ENCODE assay signal across 18 cellular contexts in genomic region chr5:82417776-82418607, GRCh38.
DNase-seq lines count a peak whose midpoint lies in the region; ATAC-seq, FAIRE-seq and TF ChIP-seq lines count a peak whose summit lies in the region.
"Had no signal": no experiment of that assay in that cellular context is flagged by ENCODE, and none has a peak within 500 bp of the region (broad histone marks: within the 10 kb centered on the region; RNA-seq: fewer than 3 reads in every experiment).

No MANE protein-coding gene starts in this region.

- no peak overlapping the region for H2BK5ac ChIP-seq in H9 (ENCODE audit: insufficient read length, low read length)

- POLR2A ChIA-PET in activated CD4-positive, alpha-beta memory T cell treated with anti-CD3 and anti-CD28 coated beads, Interleukin-2, amount 10 ng/mL, durations not matched to agents 7 days and 5 days (lab: Charles Lee), result no interaction called here

- H3K9ac ChIP-seq in H9 (ENCODE audit: extremely low read depth, insufficient read length, low read length), result no peak overlapping the region
- H3K9ac ChIP-seq: BLaER1 treated with 17β-estradiol and CSF1 and Interleukin-3, amounts not matched to agents 10 nM and 100 nM had no signal

- no peaks in the 10 kb centered on the region for H4K20me1 ChIP-seq in H9 (ENCODE audit: control insufficient read depth, insufficient read depth, insufficient read length)
- H4K20me1 ChIP-seq: BLaER1 treated with 17β-estradiol and CSF1 and Interleukin-3, amounts not matched to agents 10 nM and 100 nM had no signal

- no peaks in the 10 kb centered on the region for H3K79me2 ChIP-seq in H9 (ENCODE audit: insufficient read depth, low read length)

- H3K36me3 ChIP-seq in Peyer's patch (no peaks in the 10 kb centered on the region), small intestine (ENCODE audit: control insufficient read depth in 2 of 2, insufficient read depth in 2 of 2, low read length in 2 of 2) (no peaks in the 10 kb centered on the region)
- H3K36me3 ChIP-seq: BLaER1 treated with 17β-estradiol and CSF1 and Interleukin-3, amounts not matched to agents 10 nM and 100 nM had no signal

- no peak for TF ChIP-seq POLR2A in Peyer's patch (IDR thresholded peaks at IDR 0.05)

- no peak overlapping the region for H2BK15ac ChIP-seq in H9 (ENCODE audit: low read depth, low read length)

- H3K27ac ChIP-seq in H9 (ENCODE audit: insufficient read length, low read depth, low read length) (no peak overlapping the region), Peyer's patch (peak overlapping the region in 3 of 4 donors; percentile 39 to 57 (median 46)), small intestine (ENCODE audit: low read depth in 1 of 2, low read length in 1 of 2) (peak overlapping the region; percentile 32 to 56)
- H3K27ac ChIP-seq: PC-9 had no signal

- no peak overlapping the region for H3T11ph ChIP-seq in H9 (ENCODE audit: low read length)

- H3K14ac ChIP-seq in H9 (ENCODE audit: insufficient read depth, low read length), result no peak overlapping the region

- no peak overlapping the region for H3K4ac ChIP-seq in H9 (ENCODE audit: low read depth, low read length)

- no CpG with 5 or more reads among the region's 11 CpGs for WGBS in H9 (ENCODE audit: extremely low coverage, insufficient read length, low lambda C conversion rate)
- 49 to 76% (median 66%) methylated on average over 11 of the region's 11 CpGs for WGBS in small intestine, 3 donors

- no peak for ATAC-seq in esophagus mucosa

- peaks cover 29 to 33% of the 10 kb centered on the region in 2 experiments for H3K4me1 Mint-ChIP-seq in H9
- peaks cover 83% of the 10 kb centered on the region for H3K4me1 Mint-ChIP-seq in dendritic cell treated with granulocyte-macrophage colony-stimulating factor and Interleukin-4, amounts not matched to agents 40 ng/mL and 50 ng/mL, for 4 days (ENCODE audit: low read depth)
- peaks cover 7% of the 10 kb centered on the region for H3K4me1 Mint-ChIP-seq in activated CD4-positive, alpha-beta memory T cell treated with anti-CD3 and anti-CD28 coated beads, Interleukin-2, amount 10 ng/mL, durations not matched to agents 7 days and 5 days

- no peak overlapping the region for H2BK120ac ChIP-seq in H9 (ENCODE audit: low read depth, low read length, poor library complexity, severe bottlenecking)

- TF ChIP-seq CTCF in H9 (conservative IDR thresholded peaks at IDR 0.05) (no peak), Peyer's patch (IDR thresholded peaks at IDR 0.05) (no peak)

- no peak overlapping the region for H4K5ac ChIP-seq in H9 (ENCODE audit: insufficient read length, low read depth, low read length)

- peaks cover 0 to 3% of the 10 kb centered on the region in 2 experiments; a peak in 2 of 5 replicates for H3K9me3 Mint-ChIP-seq in H9
- no peaks in the 10 kb centered on the region for H3K9me3 Mint-ChIP-seq in dendritic cell treated with granulocyte-macrophage colony-stimulating factor and Interleukin-4, amounts not matched to agents 40 ng/mL and 50 ng/mL, for 4 days
- H3K9me3 Mint-ChIP-seq in activated CD4-positive, alpha-beta memory T cell treated with anti-CD3 and anti-CD28 coated beads, Interleukin-2, amount 10 ng/mL, durations not matched to agents 7 days and 5 days, result no peaks in the 10 kb centered on the region
- H3K9me3 Mint-ChIP-seq: activated naive CD4-positive, alpha-beta T cell treated with anti-CD3 and anti-CD28 coated beads for 36 hours had no signal

- H3K9me3 ChIP-seq in H9 (ENCODE audit: control insufficient read depth, low read depth, low read length) (no peaks in the 10 kb centered on the region), Peyer's patch (no peaks in the 10 kb centered on the region), small intestine (ENCODE audit: control insufficient read depth, low read depth) (no peaks in the 10 kb centered on the region)
- H3K9me3 ChIP-seq: BLaER1 treated with 17β-estradiol and CSF1 and Interleukin-3, amounts not matched to agents 10 nM and 100 nM; testis had no signal

- H3K23ac ChIP-seq in H9 (ENCODE audit: insufficient read length, low read depth, low read length), result no peak overlapping the region

- no peak overlapping the region for H4K91ac ChIP-seq in H9 (ENCODE audit: insufficient read length, low read depth, low read length)

- H3K27me3 Mint-ChIP-seq in H9 (ENCODE audit: low read depth), result no peaks in the 10 kb centered on the region
- no peaks in the 10 kb centered on the region for H3K27me3 Mint-ChIP-seq in dendritic cell treated with granulocyte-macrophage colony-stimulating factor and Interleukin-4, amounts not matched to agents 40 ng/mL and 50 ng/mL, for 4 days
- H3K27me3 Mint-ChIP-seq in activated CD4-positive, alpha-beta memory T cell treated with anti-CD3 and anti-CD28 coated beads, Interleukin-2, amount 10 ng/mL, durations not matched to agents 7 days and 5 days, result no peaks in the 10 kb centered on the region

- H3K36me3 Mint-ChIP-seq in H9 (ENCODE audit: insufficient read depth in 1 of 3, low read depth in 3 of 3), result no peaks in the 10 kb centered on the region
- H3K36me3 Mint-ChIP-seq in dendritic cell treated with granulocyte-macrophage colony-stimulating factor and Interleukin-4, amounts not matched to agents 40 ng/mL and 50 ng/mL, for 4 days (ENCODE audit: low read depth), result no peaks in the 10 kb centered on the region
- no peaks in the 10 kb centered on the region for H3K36me3 Mint-ChIP-seq in activated CD4-positive, alpha-beta memory T cell treated with anti-CD3 and anti-CD28 coated beads, Interleukin-2, amount 10 ng/mL, durations not matched to agents 7 days and 5 days (ENCODE audit: low read depth)

- no peaks in the 10 kb centered on the region for H3K79me1 ChIP-seq in H9 (ENCODE audit: insufficient read depth, low read depth, low read length, poor library complexity, severe bottlenecking)

- H3K4me1 ChIP-seq in H9 (ENCODE audit: insufficient read depth, low read length), result no peaks in the 10 kb centered on the region; the same call in 1 of the 2 replicates
- peaks cover 0 to 8% (median 0%) of the 10 kb centered on the region in 4 donors for H3K4me1 ChIP-seq in Peyer's patch
- peaks cover 1 to 3% of the 10 kb centered on the region in 2 donors for H3K4me1 ChIP-seq in small intestine (ENCODE audit: control insufficient read depth in 2 of 2, insufficient read depth in 1 of 2, low read depth in 1 of 2, low read length in 1 of 2)

- no peak overlapping the region for H2BK12ac ChIP-seq in H9 (ENCODE audit: insufficient read length, low read depth, low read length)

- no peak overlapping the region for H2AK5ac ChIP-seq in H9 (ENCODE audit: insufficient read length, low read length)

- no peak overlapping the region for H3K4me3 Mint-ChIP-seq in H9
- peak overlapping the region; percentile 46 for H3K4me3 Mint-ChIP-seq in dendritic cell treated with granulocyte-macrophage colony-stimulating factor and Interleukin-4, amounts not matched to agents 40 ng/mL and 50 ng/mL, for 4 days
- no peak overlapping the region for H3K4me3 Mint-ChIP-seq in activated CD4-positive, alpha-beta memory T cell treated with anti-CD3 and anti-CD28 coated beads, Interleukin-2, amount 10 ng/mL, durations not matched to agents 7 days and 5 days
- H3K4me3 Mint-ChIP-seq: activated naive CD4-positive, alpha-beta T cell treated with anti-CD3 and anti-CD28 coated beads for 36 hours had no signal

- H3K18ac ChIP-seq in H9 (ENCODE audit: insufficient read length, low read depth, low read length), result no peak overlapping the region

- H3K56ac ChIP-seq in H9 (ENCODE audit: insufficient read length, low read depth, low read length), result no peak overlapping the region

- peak overlapping the region in 2 of 3 experiments; percentile 19 to 36; a peak in 1 of 7 replicates for H3K27ac Mint-ChIP-seq in H9
- peak overlapping the region; percentile 84 for H3K27ac Mint-ChIP-seq in dendritic cell treated with granulocyte-macrophage colony-stimulating factor and Interleukin-4, amounts not matched to agents 40 ng/mL and 50 ng/mL, for 4 days
- H3K27ac Mint-ChIP-seq in activated CD4-positive, alpha-beta memory T cell treated with anti-CD3 and anti-CD28 coated beads, Interleukin-2, amount 10 ng/mL, durations not matched to agents 7 days and 5 days, result no peak overlapping the region
- H3K27ac Mint-ChIP-seq: activated naive CD4-positive, alpha-beta T cell treated with anti-CD3 and anti-CD28 coated beads for 36 hours had no signal

- intact Hi-C loops in dendritic cell treated with granulocyte-macrophage colony-stimulating factor and Interleukin-4, amounts not matched to agents 40 ng/mL and 50 ng/mL, for 4 days (cut with micrococcal nuclease), result no loop called here

- no peak overlapping the region for H3K4me2 ChIP-seq in H9 (ENCODE audit: insufficient read depth, insufficient read length, low read length)
- H3K4me2 ChIP-seq: PC-9 had no signal

- no peak for FAIRE-seq in small intestine (lab: Jason Lieb, UNC)
- FAIRE-seq: GM12892, kidney had no signal

- CTCF ChIA-PET in activated CD4-positive, alpha-beta memory T cell treated with anti-CD3 and anti-CD28 coated beads, Interleukin-2, amount 10 ng/mL, durations not matched to agents 7 days and 5 days (lab: Charles Lee), result no interaction called here

- H3K23me2 ChIP-seq in H9 (ENCODE audit: insufficient read length, low read depth, low read length, poor library complexity, severe bottlenecking), result no peaks in the 10 kb centered on the region

- no peak overlapping the region for H2AFZ ChIP-seq in H9 (ENCODE audit: low read length)
- H2AFZ ChIP-seq: PC-9 had no signal

- no peak overlapping the region for H4K8ac ChIP-seq in H9 (replicated peaks; ENCODE audit: insufficient read length, low read depth, low read length)

- H2BK20ac ChIP-seq in H9 (ENCODE audit: low read depth, low read length, poor library complexity, severe bottlenecking), result no peak overlapping the region

- no peak for DNase-seq in H9
- DNase-seq in Peyer's patch, result no peak
- DNase-seq in small intestine, result peak; percentile 54
- no peak for DNase-seq in activated CD4-positive, alpha-beta memory T cell treated with anti-CD3 and anti-CD28 coated beads, Interleukin-2, amount 10 ng/mL, durations not matched to agents 7 days and 5 days
- no peak for DNase-seq in NCI-H128 (lab: John Stamatoyannopoulos, UW; ENCODE audit: unreplicated experiment)
- DNase-seq: activated CD4-positive, alpha-beta T cell treated with anti-CD3 and anti-CD28 coated beads for 1 hour; activated CD8-positive, alpha-beta memory T cell treated with anti-CD3 and anti-CD28 coated beads, Interleukin-2, amount 50 U/mL, for 4 hours; activated naive CD4-positive, alpha-beta T cell treated with anti-CD3 and anti-CD28 coated beads for 36 hours; caudate nucleus; kidney; NCI-H1105; PC-9; stimulated activated CD4-positive, alpha-beta T cell treated with anti-CD3 and anti-CD28 coated beads, Interleukin-2, amount 100 ng/mL, for 24 hours; testis had no signal

- H3K4me3 ChIP-seq in Peyer's patch (no peak overlapping the region), small intestine (ENCODE audit: low read depth in 1 of 2, low read length in 2 of 2) (no peak overlapping the region)
- H3K4me3 ChIP-seq: BLaER1 treated with 17β-estradiol and CSF1 and Interleukin-3, amounts not matched to agents 10 nM and 100 nM; PC-9; testis had no signal

- H3K27me3 ChIP-seq in H9 (ENCODE audit: insufficient read depth, low read length) (no peaks in the 10 kb centered on the region), Peyer's patch (no peaks in the 10 kb centered on the region), small intestine (ENCODE audit: control insufficient read depth in 2 of 2, insufficient read depth in 2 of 2, low read length in 2 of 2) (no peaks in the 10 kb centered on the region)
- H3K27me3 ChIP-seq: BLaER1 treated with 17β-estradiol and CSF1 and Interleukin-3, amounts not matched to agents 10 nM and 100 nM; testis had no signal
